ENCODE assay signal across 8 cellular contexts in the genomic region with DNA sequence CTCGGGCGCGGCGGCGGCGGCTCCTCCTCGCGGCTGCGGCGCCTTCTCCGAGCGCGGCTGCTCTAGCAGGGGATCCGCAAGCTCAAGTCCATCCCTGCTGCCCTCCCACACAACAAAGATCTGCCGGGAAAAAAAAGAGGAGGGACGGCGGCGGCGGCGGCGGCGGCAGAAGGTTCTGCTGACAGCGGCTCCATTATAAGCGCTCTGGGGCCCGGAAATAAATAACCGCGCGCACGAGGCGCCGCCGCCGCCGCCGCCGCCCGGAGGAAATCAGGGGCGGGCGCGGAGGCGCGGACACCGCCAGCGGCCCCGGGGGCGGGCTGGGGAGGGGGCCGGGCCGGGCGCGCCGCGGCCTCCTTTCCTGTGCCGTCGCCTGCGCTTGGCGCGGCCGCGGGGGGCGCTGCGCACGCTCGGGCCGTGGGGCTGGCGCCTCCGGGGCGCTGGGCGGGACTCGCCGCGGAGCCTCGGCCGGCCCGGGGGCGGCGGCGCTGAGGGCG. TPM values are rescaled to one million over a fixed set of nuclear protein-coding genes. Genes with fewer than 3 reads are reported as not detected.
A peak's percentile ranks its signal among the peaks of the same experiment; 100 is the strongest.
DNase-seq lines count a peak whose midpoint lies in the region; ATAC-seq and TF ChIP-seq lines count a peak whose summit lies in the region.

A gene (minus strand): TSS at position 206 of the 497 bp plus-strand sequence. CDS start 331 bp downstream, outside the sequence.

- peak within 1 kb of the TSS; percentile 88 for H3K4me3 ChIP-seq in DOHH2 (ENCODE audit: low read length)
- H3K4me3 ChIP-seq in fibroblast of villous mesenchyme (ENCODE audit: low read depth, low read length), result peak within 1 kb of the TSS; percentile 78
- peak within 1 kb of the TSS; percentile 69 to 78 for H3K4me3 ChIP-seq in stomach smooth muscle (ENCODE audit: low read length in 2 of 2)

- no peaks in the 10 kb centered on the region for H3K9me2 ChIP-seq in DOHH2 (replicated peaks; ENCODE audit: control insufficient read depth, low read length)

- peaks cover 11% of the 10 kb centered on the region for H4K20me1 ChIP-seq in DOHH2 (ENCODE audit: control insufficient read depth, insufficient read depth, low read depth, low read length)

- TF ChIP-seq CTCF in DOHH2 (IDR thresholded peaks at IDR 0.05; ENCODE audit: low read depth, low read length, poor library complexity, severe bottlenecking), result no peak
- TF ChIP-seq CTCF in fibroblast of villous mesenchyme (IDR thresholded peaks at IDR 0.05; ENCODE audit: insufficient read depth, low read depth, low read length), result no peak
- peak; percentile 7 for TF ChIP-seq CTCF in neural crest cell (conservative IDR thresholded peaks at IDR 0.05)

- peaks cover 22% of the 10 kb centered on the region for H3K4me1 ChIP-seq in DOHH2 (ENCODE audit: control insufficient read depth, low read length)
- H3K4me1 ChIP-seq in stomach smooth muscle (ENCODE audit: control insufficient read depth, insufficient read depth, low read length), result peaks cover 8% of the 10 kb centered on the region

- H3K27ac ChIP-seq in DOHH2 (ENCODE audit: low read depth, low read length) (peak within 1 kb of the TSS; percentile 49), stomach smooth muscle (ENCODE audit: low read length) (peak within 1 kb of the TSS; percentile 80)

- H3K27me3 ChIP-seq in DOHH2 (ENCODE audit: control insufficient read depth, low read length) (peaks cover 11% of the 10 kb centered on the region; the same call in 1 of the 2 replicates), stomach smooth muscle (ENCODE audit: control insufficient read depth in 1 of 2, insufficient read depth in 2 of 2, low read length in 2 of 2) (no peaks in the 10 kb centered on the region)

- H3K36me3 Mint-ChIP-seq in IgD-negative memory B cell, result no peaks in the 10 kb centered on the region
- H3K36me3 Mint-ChIP-seq in neural crest cell (ENCODE audit: low read depth), result no peaks in the 10 kb centered on the region

- ATAC-seq in GM21576 (IDR thresholded peaks at IDR 0.05; ENCODE audit: unreplicated experiment), result peak; percentile 89

- H3K4me2 ChIP-seq in DOHH2 (ENCODE audit: low read length), result peak within 1 kb of the TSS; percentile 84

- peak within 1 kb of the TSS; percentile 94 to 96 (median 94) for H3K27ac Mint-ChIP-seq in IgD-negative memory B cell
- H3K27ac Mint-ChIP-seq in neural crest cell (ENCODE audit: unreplicated experiment), result peak within 1 kb of the TSS; percentile 60

- H3K9me3 ChIP-seq in DOHH2 (ENCODE audit: control insufficient read depth, insufficient read depth, low read length), result no peaks in the 10 kb centered on the region
- H3K9me3 ChIP-seq in stomach smooth muscle (ENCODE audit: control insufficient read depth in 2 of 2, low read length in 2 of 2), result no peaks in the 10 kb centered on the region

- peak within 1 kb of the TSS; percentile 68 to 76 for H3K9ac ChIP-seq in stomach smooth muscle (ENCODE audit: low read length in 2 of 2)

- H3F3A ChIP-seq in DOHH2 (ENCODE audit: control insufficient read depth, insufficient read depth), result no peaks in the 10 kb centered on the region; the same call in 1 of the 2 replicates

- H3K4me3 Mint-ChIP-seq in IgD-negative memory B cell, result peak within 1 kb of the TSS; percentile 93 to 98 (median 97)
- peak within 1 kb of the TSS; percentile 92 for H3K4me3 Mint-ChIP-seq in neural crest cell

- H3K9me3 Mint-ChIP-seq in IgD-negative memory B cell, result no peaks in the 10 kb centered on the region
- no peaks in the 10 kb centered on the region for H3K9me3 Mint-ChIP-seq in neural crest cell

- DNase-seq in RPMI8226, result peak; percentile 84
- DNase-seq in activated gamma-delta T cell (lab: John Stamatoyannopoulos, UW), result peak; percentile 74
- DNase-seq in fibroblast of villous mesenchyme (ENCODE audit: low read depth), result peak; percentile 74
- peak; percentile 70 for DNase-seq in neural crest cell (ENCODE audit: low read depth, low spot score)

- H3K36me3 ChIP-seq in DOHH2 (ENCODE audit: control insufficient read depth, low read length) (peaks cover 10% of the 10 kb centered on the region), stomach smooth muscle (ENCODE audit: control insufficient read depth in 2 of 2, insufficient read depth in 2 of 2, low read length in 2 of 2) (no peaks in the 10 kb centered on the region)

- H3K27me3 Mint-ChIP-seq in IgD-negative memory B cell, result no peaks in the 10 kb centered on the region
- H3K27me3 Mint-ChIP-seq in neural crest cell (ENCODE audit: low read depth), result peaks cover 33% of the 10 kb centered on the region

- peaks cover 19 to 24% (median 22%) of the 10 kb centered on the region in 3 donors for H3K4me1 Mint-ChIP-seq in IgD-negative memory B cell
- peaks cover 20% of the 10 kb centered on the region for H3K4me1 Mint-ChIP-seq in neural crest cell

- H3K79me2 ChIP-seq in DOHH2 (ENCODE audit: control insufficient read depth, low read length), result peaks cover 47% of the 10 kb centered on the region

RNA-seq across cellular contexts. Expression of the gene that starts here (rescaled TPM):
- polyA plus RNA-seq in IgD-negative memory B cell, result 18.4 TPM
- 8.2 and 31.6 TPM in 2 replicates for total RNA-seq in fibroblast of villous mesenchyme
- 28.6 and 32.3 TPM in 2 replicates for total RNA-seq in neural crest cell

Comparison
In these comparisons a context has a peak if more than half of its experiments do, and no peak if none do; other contexts are left out.
1. Peak in every context shown above with its lines: DNase-seq, ATAC-seq, H3K4me3 ChIP-seq and H3K27ac ChIP-seq.